ENCODE assay signal across 10 cellular contexts in the genomic region with DNA sequence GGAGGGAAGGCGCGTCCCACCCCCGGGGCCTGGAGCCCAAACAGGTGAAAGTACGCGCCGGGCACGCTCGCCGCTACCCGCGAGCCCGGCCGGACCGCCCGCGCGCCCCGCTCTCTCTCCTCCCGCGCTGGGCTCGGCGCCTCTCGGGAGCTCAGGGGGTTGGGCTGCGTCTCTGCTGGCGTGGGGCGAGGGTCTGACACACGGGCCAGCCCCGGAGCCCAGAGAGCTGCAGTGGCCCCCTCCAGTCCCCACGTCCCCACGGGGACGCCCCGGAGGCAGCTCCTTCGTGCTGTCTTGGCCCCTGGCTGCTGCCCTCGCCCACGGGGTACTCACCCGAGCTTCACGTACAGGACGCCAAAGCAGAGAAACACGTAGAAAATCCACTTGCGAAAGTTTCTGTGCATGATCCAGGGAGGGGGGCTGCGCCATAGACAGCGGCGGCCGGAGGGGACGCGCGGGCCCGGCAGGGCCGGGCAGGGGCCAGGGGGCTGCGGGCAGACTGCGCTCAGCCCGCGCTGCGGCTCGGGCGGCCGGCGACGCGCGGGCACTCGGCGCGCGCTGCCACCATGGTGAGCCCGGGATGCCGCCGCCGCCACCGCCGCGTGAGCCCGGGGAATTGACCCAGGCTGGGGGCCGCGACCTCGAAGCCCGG. TPM values are rescaled to one million over a fixed set of nuclear protein-coding genes. Genes with fewer than 3 reads are reported as not detected.
DNase-seq lines count a peak whose midpoint lies in the region; ATAC-seq and TF ChIP-seq lines count a peak whose summit lies in the region.
"Had no signal": no experiment of that assay in that cellular context is flagged by ENCODE, and none has a peak within 500 bp of the region (broad histone marks: within the 10 kb centered on the region; RNA-seq: fewer than 3 reads in every experiment).

No MANE protein-coding gene starts in this region.

- TF ChIP-seq EP300 in stomach (IDR thresholded peaks at IDR 0.05), result no peak

- no peaks in the 10 kb centered on the region for H3K36me3 Mint-ChIP-seq in activated B cell treated with CpG ODN at 0.5 μM for 24 hours (ENCODE audit: low read depth)
- H3K36me3 Mint-ChIP-seq in naive thymus-derived CD4-positive, alpha-beta T cell, result no peaks in the 10 kb centered on the region
- H3K36me3 Mint-ChIP-seq in naive thymus-derived CD8-positive, alpha-beta T cell, result no peaks in the 10 kb centered on the region
- no peaks in the 10 kb centered on the region for H3K36me3 Mint-ChIP-seq in activated CD4-positive, alpha-beta T cell treated with anti-CD3 and anti-CD28 coated beads, Interleukin-2, amount 10 ng/mL, durations not matched to agents 7 days and 5 days (ENCODE audit: low read depth)

- WGBS in stomach, 5 donors, result 0 to 9% (median 2%) methylated on average over 36 to 76 of the region's 77 CpGs; no CpG with 5 or more reads in 1 of the 5 donors

- TF ChIP-seq POLR2A in stomach (IDR thresholded peaks at IDR 0.05), result no peak

- peaks cover 25% of the 10 kb centered on the region for H3K4me1 Mint-ChIP-seq in activated B cell treated with CpG ODN at 0.5 μM for 24 hours
- H3K4me1 Mint-ChIP-seq in naive thymus-derived CD4-positive, alpha-beta T cell, result peaks cover 3 to 18% (median 10%) of the 10 kb centered on the region in 7 donors
- H3K4me1 Mint-ChIP-seq in naive thymus-derived CD8-positive, alpha-beta T cell, result peaks cover 6 to 16% (median 15%) of the 10 kb centered on the region in 4 donors
- peaks cover 6% of the 10 kb centered on the region for H3K4me1 Mint-ChIP-seq in activated CD4-positive, alpha-beta T cell treated with anti-CD3 and anti-CD28 coated beads, Interleukin-2, amount 10 ng/mL, durations not matched to agents 7 days and 5 days

- CTCF ChIA-PET in activated B cell treated with CpG ODN at 0.5 μM for 24 hours (lab: Charles Lee), result interaction anchor here (0.6 kb wide), 1 partner anchor 1898 kb away, joined by 3 read pairs; no protein-coding TSS in a partner anchor
- CTCF ChIA-PET in naive thymus-derived CD4-positive, alpha-beta T cell (lab: Charles Lee), result interaction anchor here (0.6 kb wide), 1 partner anchor 403 kb away, joined by 5 read pairs; no protein-coding TSS in a partner anchor
- CTCF ChIA-PET in activated CD4-positive, alpha-beta T cell treated with anti-CD3 and anti-CD28 coated beads, Interleukin-2, amount 10 ng/mL, durations not matched to agents 7 days and 5 days (lab: Charles Lee), result interaction anchor here (1.5 kb wide), 1 partner anchor 393 kb away, joined by 3 read pairs; no protein-coding TSS in a partner anchor

- no peaks in the 10 kb centered on the region for H3K9me3 Mint-ChIP-seq in activated B cell treated with CpG ODN at 0.5 μM for 24 hours
- no peaks in the 10 kb centered on the region for H3K9me3 Mint-ChIP-seq in naive thymus-derived CD4-positive, alpha-beta T cell
- no peaks in the 10 kb centered on the region for H3K9me3 Mint-ChIP-seq in naive thymus-derived CD8-positive, alpha-beta T cell
- H3K9me3 Mint-ChIP-seq in activated CD4-positive, alpha-beta T cell treated with anti-CD3 and anti-CD28 coated beads, Interleukin-2, amount 10 ng/mL, durations not matched to agents 7 days and 5 days, result no peaks in the 10 kb centered on the region

- no peak overlapping the region for H3K9ac ChIP-seq in iPS-20b (ENCODE audit: low read depth, low read length)

- H3K4me1 ChIP-seq in iPS-20b (ENCODE audit: insufficient read depth, low read length) (no peaks in the 10 kb centered on the region; the same call in 1 of the 2 replicates), stomach (peaks cover 46 to 61% (median 50%) of the 10 kb centered on the region in 4 donors)
- peaks cover 0 to 9% of the 10 kb centered on the region in 2 donors for H3K4me1 ChIP-seq in naive thymus-derived CD4-positive, alpha-beta T cell (ENCODE audit: control insufficient read depth in 2 of 2, insufficient read depth in 2 of 2, low read length in 2 of 2)

- intact Hi-C loops in activated B cell treated with CpG ODN at 0.5 μM for 24 hours (cut with micrococcal nuclease), result no loop called here
- intact Hi-C loops in stomach (cut with DNase I; ENCODE audit: low total_unique reads), result no loop called here
- intact Hi-C loops in naive thymus-derived CD4-positive, alpha-beta T cell (cut with micrococcal nuclease), result no loop called here

- H3K27me3 ChIP-seq in iPS-20b (ENCODE audit: insufficient read depth, low read length) (peaks cover 90% of the 10 kb centered on the region), stomach (peaks cover 33 to 77% (median 70%) of the 10 kb centered on the region in 3 donors)
- H3K27me3 ChIP-seq in naive thymus-derived CD4-positive, alpha-beta T cell (ENCODE audit: control insufficient read depth in 2 of 2, insufficient read depth in 2 of 2, low read length in 2 of 2), result peaks cover 0 to 14% of the 10 kb centered on the region in 2 donors

- H3K36me3 ChIP-seq in iPS-20b (ENCODE audit: insufficient read depth, low read depth, low read length), result no peaks in the 10 kb centered on the region
- H3K36me3 ChIP-seq in stomach, result no peaks in the 10 kb centered on the region
- H3K36me3 ChIP-seq in naive thymus-derived CD4-positive, alpha-beta T cell (ENCODE audit: control insufficient read depth in 2 of 3, insufficient read depth in 3 of 3, low read length in 3 of 3), result no peaks in the 10 kb centered on the region

- TF ChIP-seq CTCF in activated B cell treated with CpG ODN at 0.5 μM for 24 hours (IDR thresholded peaks at IDR 0.05), result no peak
- no peak for TF ChIP-seq CTCF in stomach (IDR thresholded peaks at IDR 0.05)

- peak; percentile 62 for DNase-seq in NCI-H748 (lab: John Stamatoyannopoulos, UW; ENCODE audit: unreplicated experiment)
- DNase-seq in NCI-H748 treated with DMSO at 0.1 percent for 48 hours (lab: John Stamatoyannopoulos, UW), result no peak
- peak; percentile 32 for DNase-seq in activated B cell treated with CpG ODN at 0.5 μM for 24 hours
- DNase-seq in stomach, result no peak
- DNase-seq in naive thymus-derived CD4-positive, alpha-beta T cell, result no peak
- DNase-seq in naive thymus-derived CD8-positive, alpha-beta T cell, result no peak
- no peak for DNase-seq in activated CD4-positive, alpha-beta T cell treated with anti-CD3 and anti-CD28 coated beads, Interleukin-2, amount 10 ng/mL, durations not matched to agents 7 days and 5 days

- H3K4me3 Mint-ChIP-seq in activated B cell treated with CpG ODN at 0.5 μM for 24 hours, result peak overlapping the region; percentile 28
- peak overlapping the region in 3 of 10 donors; percentile 55 to 62 (median 61) for H3K4me3 Mint-ChIP-seq in naive thymus-derived CD4-positive, alpha-beta T cell
- H3K4me3 Mint-ChIP-seq in naive thymus-derived CD8-positive, alpha-beta T cell, result peak overlapping the region in 2 of 10 donors; percentile 26 to 41
- no peak overlapping the region for H3K4me3 Mint-ChIP-seq in activated CD4-positive, alpha-beta T cell treated with anti-CD3 and anti-CD28 coated beads, Interleukin-2, amount 10 ng/mL, durations not matched to agents 7 days and 5 days

- H3K27me3 Mint-ChIP-seq in activated B cell treated with CpG ODN at 0.5 μM for 24 hours, result peaks cover 31% of the 10 kb centered on the region
- H3K27me3 Mint-ChIP-seq in naive thymus-derived CD4-positive, alpha-beta T cell, result peaks cover 25 to 42% (median 33%) of the 10 kb centered on the region in 5 donors
- peaks cover 16 to 43% (median 25%) of the 10 kb centered on the region in 5 donors for H3K27me3 Mint-ChIP-seq in naive thymus-derived CD8-positive, alpha-beta T cell
- H3K27me3 Mint-ChIP-seq in activated CD4-positive, alpha-beta T cell treated with anti-CD3 and anti-CD28 coated beads, Interleukin-2, amount 10 ng/mL, durations not matched to agents 7 days and 5 days, result peaks cover 43% of the 10 kb centered on the region

- H3K9me3 ChIP-seq in iPS-20b (ENCODE audit: insufficient read depth, low read depth, low read length) (peaks cover 13% of the 10 kb centered on the region), stomach (no peaks in the 10 kb centered on the region)
- no peaks in the 10 kb centered on the region for H3K9me3 ChIP-seq in naive thymus-derived CD4-positive, alpha-beta T cell (ENCODE audit: control insufficient read depth in 2 of 3, low read length in 3 of 3)

- H3K4me3 ChIP-seq in iPS-20b (ENCODE audit: low read length), result peak overlapping the region; percentile 24; the same call in 1 of the 2 replicates
- peak overlapping the region; percentile 25 to 51 (median 40) for H3K4me3 ChIP-seq in stomach
- no peak overlapping the region for H3K4me3 ChIP-seq in naive thymus-derived CD4-positive, alpha-beta T cell (ENCODE audit: low read length)
- H3K4me3 ChIP-seq: lung had no signal

- no peak for ATAC-seq in activated B cell treated with CpG ODN at 0.5 μM for 24 hours (ENCODE audit: low read depth)
- ATAC-seq in naive thymus-derived CD4-positive, alpha-beta T cell, result no peak
- no peak for ATAC-seq in naive thymus-derived CD8-positive, alpha-beta T cell

- no peak overlapping the region for H3K27ac Mint-ChIP-seq in activated B cell treated with CpG ODN at 0.5 μM for 24 hours
- no peak overlapping the region for H3K27ac Mint-ChIP-seq in naive thymus-derived CD4-positive, alpha-beta T cell
- H3K27ac Mint-ChIP-seq in naive thymus-derived CD8-positive, alpha-beta T cell, result no peak overlapping the region
- H3K27ac Mint-ChIP-seq in activated CD4-positive, alpha-beta T cell treated with anti-CD3 and anti-CD28 coated beads, Interleukin-2, amount 10 ng/mL, durations not matched to agents 7 days and 5 days, result no peak overlapping the region

- H3K27ac ChIP-seq in iPS-20b (ENCODE audit: low read length) (no peak overlapping the region), stomach (no peak overlapping the region)
- H3K27ac ChIP-seq in naive thymus-derived CD4-positive, alpha-beta T cell (ENCODE audit: low read depth, low read length), result no peak overlapping the region

- POLR2A ChIA-PET in activated B cell treated with CpG ODN at 0.5 μM for 24 hours (lab: Charles Lee), result interaction anchor here (0.8 kb wide), 1 partner anchor 347 kb away, joined by 9 read pairs; no protein-coding TSS in a partner anchor
- POLR2A ChIA-PET in naive thymus-derived CD4-positive, alpha-beta T cell (lab: Charles Lee), result no interaction called here
- POLR2A ChIA-PET in naive thymus-derived CD8-positive, alpha-beta T cell (lab: Charles Lee), result no interaction called here
- POLR2A ChIA-PET in activated CD4-positive, alpha-beta T cell treated with anti-CD3 and anti-CD28 coated beads, Interleukin-2, amount 10 ng/mL, durations not matched to agents 7 days and 5 days (lab: Charles Lee), result no interaction called here

RNA-seq across cellular contexts. Expression of gene WNT7B, which starts 0.5 kb away (rescaled TPM):
- total RNA-seq in activated B cell treated with CpG ODN at 0.5 μM for 24 hours, result not detected in 2 replicates
- total RNA-seq in stomach, result not detected
- 1 to 10 TPM in 1 of 3 donors, under 1 TPM in 1, not detected in 1; 0.06 to 2.0 TPM for polyA plus RNA-seq in stomach
- total RNA-seq in naive thymus-derived CD4-positive, alpha-beta T cell, result not detected
- not detected for polyA plus RNA-seq in naive thymus-derived CD4-positive, alpha-beta T cell
- total RNA-seq in naive thymus-derived CD8-positive, alpha-beta T cell, result not detected
- polyA plus RNA-seq in naive thymus-derived CD8-positive, alpha-beta T cell, result not detected
- not detected for total RNA-seq in activated CD4-positive, alpha-beta T cell treated with anti-CD3 and anti-CD28 coated beads, Interleukin-2, amount 10 ng/mL, durations not matched to agents 7 days and 5 days
- total RNA-seq: OCI-LY7 had no signal

Comparison
In these comparisons a context has a peak if more than half of its experiments do, and no peak if none do; other contexts are left out.
1. DNase-seq: peak in NCI-H748 (single experiment) and activated B cell treated with CpG ODN at 0.5 μM for 24 hours (single experiment); none in NCI-H748 treated with DMSO at 0.1 percent for 48 hours (single experiment), stomach (single experiment), naive thymus-derived CD4-positive, alpha-beta T cell (0 of 9), naive thymus-derived CD8-positive, alpha-beta T cell (0 of 10) and activated CD4-positive, alpha-beta T cell treated with anti-CD3 and anti-CD28 coated beads, Interleukin-2, amount 10 ng/mL, durations not matched to agents 7 days and 5 days (single experiment).